8 cellular contexts compared by ENCODE assay signal in genomic region chr1:51569284-51570062, GRCh38. TPM values are rescaled to one million over a fixed set of nuclear protein-coding genes. Genes with fewer than 3 reads are reported as not detected.
DNase-seq lines count a peak whose midpoint lies in the region; ATAC-seq and TF ChIP-seq lines count a peak whose summit lies in the region.

No MANE protein-coding gene starts in this region.

- DNase-seq in activated CD4-positive, alpha-beta T cell treated with anti-CD3 and anti-CD28 coated beads for 1 hour, result peak; percentile 17
- peak; percentile 76 for DNase-seq in epithelial cell of proximal tubule (ENCODE audit: low read depth)
- no peak for DNase-seq in progenitor cell of endocrine pancreas (ENCODE audit: low spot score, unreplicated experiment)
- DNase-seq in GM13976 (ENCODE audit: low spot score), result no peak
- no peak for DNase-seq in NCI-H774 (lab: John Stamatoyannopoulos, UW)

- no peaks in the 10 kb centered on the region for H3K9me3 ChIP-seq in HUES6 (ENCODE audit: control insufficient read depth, insufficient read depth, low read depth, low read length)

- no peak overlapping the region for H3K4me3 Mint-ChIP-seq in progenitor cell of endocrine pancreas (ENCODE audit: low read depth)

- peaks cover 13% of the 10 kb centered on the region for H3K4me1 Mint-ChIP-seq in progenitor cell of endocrine pancreas (ENCODE audit: low read depth)

- H3K27ac ChIP-seq in HUES6 (ENCODE audit: low read depth, low read length), result peak overlapping the region; percentile 60

- TF ChIP-seq CTCF in GM12873 (IDR thresholded peaks at IDR 0.05; ENCODE audit: insufficient read depth, low read depth, low read length, missing control alignments) (peak; percentile 18), epithelial cell of proximal tubule (conservative IDR thresholded peaks at IDR 0.05; ENCODE audit: low read depth, low read length) (peak; percentile 11), progenitor cell of endocrine pancreas (IDR thresholded peaks at IDR 0.05; ENCODE audit: unreplicated experiment) (no peak), GM13976 (IDR thresholded peaks at IDR 0.05; ENCODE audit: borderline replicate concordance, control extremely low read depth, extremely low read depth, insufficient read depth, missing control alignments) (no peak)

- peak; percentile 84 for ATAC-seq in GM21723 (IDR thresholded peaks at IDR 0.05; ENCODE audit: unreplicated experiment)

- H3K4me3 ChIP-seq in HUES6 (ENCODE audit: low read depth, low read length) (no peak overlapping the region), epithelial cell of proximal tubule (ENCODE audit: low read depth, low read length) (no peak overlapping the region)

- no peaks in the 10 kb centered on the region for H3K27me3 ChIP-seq in HUES6 (ENCODE audit: control insufficient read depth, insufficient read depth, low read length)

- H3K36me3 Mint-ChIP-seq in progenitor cell of endocrine pancreas (ENCODE audit: insufficient read depth), result no peaks in the 10 kb centered on the region

- H3K27me3 Mint-ChIP-seq in progenitor cell of endocrine pancreas, result no peaks in the 10 kb centered on the region

- H3K4me1 ChIP-seq in HUES6 (ENCODE audit: control insufficient read depth, insufficient read depth, low read length), result peaks cover 32% of the 10 kb centered on the region

- peak overlapping the region; percentile 73 for H3K27ac Mint-ChIP-seq in progenitor cell of endocrine pancreas

- in situ Hi-C loops in GM13976 (cut with MboI; ENCODE audit: low sequenced_read_pairs, unreplicated experiment), result no loop called here

- H3K9me3 Mint-ChIP-seq in progenitor cell of endocrine pancreas (ENCODE audit: low read depth), result no peaks in the 10 kb centered on the region

- peak overlapping the region; percentile 44 for H3K9ac ChIP-seq in HUES6 (ENCODE audit: low read length)

- no peaks in the 10 kb centered on the region for H3K36me3 ChIP-seq in HUES6 (ENCODE audit: control insufficient read depth, insufficient read depth, low read length)

RNA-seq across cellular contexts. Expression of gene OSBPL9, which starts 47.4 kb away (rescaled TPM):
- total RNA-seq in epithelial cell of proximal tubule (62.6 and 69.7 TPM in 2 replicates), progenitor cell of endocrine pancreas (133 and 138 TPM in 2 replicates)

RNA-seq across cellular contexts. Expression of gene EPS15, which starts 50.4 kb away (rescaled TPM):
- total RNA-seq in epithelial cell of proximal tubule (19.8 and 20.6 TPM in 2 replicates), progenitor cell of endocrine pancreas (62.7 and 63.8 TPM in 2 replicates)

Comparison
In these comparisons a context has a peak if more than half of its experiments do, and no peak if none do; other contexts are left out.
1. CTCF ChIP-seq: peak in GM12873 (single experiment) and epithelial cell of proximal tubule (single experiment); none in progenitor cell of endocrine pancreas (single experiment) and GM13976 (single experiment).
2. DNase-seq: peak in activated CD4-positive, alpha-beta T cell treated with anti-CD3 and anti-CD28 coated beads for 1 hour (single experiment) and epithelial cell of proximal tubule (single experiment); none in progenitor cell of endocrine pancreas (single experiment), GM13976 (single experiment) and NCI-H774 (single experiment).